Comparison of ENCODE assay signal across 21 cellular contexts in the genomic region with DNA sequence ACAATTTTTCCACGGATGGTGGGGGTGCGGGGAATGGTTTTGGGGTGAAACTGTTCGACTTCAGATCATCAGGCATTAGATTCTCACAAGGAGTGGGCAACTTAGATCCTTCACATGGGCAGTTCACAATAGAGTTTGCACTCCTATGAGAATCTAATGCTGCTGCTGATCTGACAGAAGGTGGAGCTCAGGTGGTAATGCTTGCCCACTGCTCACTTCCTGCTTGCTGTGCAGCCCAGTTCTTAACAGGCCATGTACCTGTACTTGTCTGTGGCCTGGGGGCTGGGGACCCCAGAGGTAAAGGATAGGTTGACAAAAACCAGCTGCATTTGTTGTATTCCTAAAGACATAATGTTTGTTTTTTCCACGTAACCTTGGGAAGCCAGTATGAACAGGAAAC.
"Had no signal": no experiment of that assay in that cellular context is flagged by ENCODE, and none has a peak within 500 bp of the region (broad histone marks: within the 10 kb centered on the region; RNA-seq: fewer than 3 reads in every experiment).

No MANE protein-coding gene starts in this region.

- H3K9me3 ChIP-seq: esophagus muscularis mucosa, gastroesophageal sphincter, heart left ventricle, tibial nerve had no signal

- DNase-seq: activated CD4-positive, alpha-beta T cell treated with anti-CD3 and anti-CD28 coated beads for 36 hours; activated CD8-positive, alpha-beta memory T cell treated with anti-CD3 and anti-CD28 coated beads for 24 hours; activated CD8-positive, alpha-beta memory T cell treated with anti-CD3 and anti-CD28 coated beads, Interleukin-2, amount 50 U/mL, for 48 hours; activated gamma-delta T cell treated with Interleukin-2 at 50 U/mL for 16 hours; amniotic stem cell; effector memory CD4-positive, alpha-beta T cell; heart left ventricle; kidney; midbrain; stimulated activated CD4-positive, alpha-beta T cell treated with anti-CD3 and anti-CD28 coated beads, Interleukin-2, amount 100 ng/mL, for 24 hours; stimulated activated naive CD8-positive, alpha-beta T cell treated with anti-CD3 and anti-CD28 coated beads, Interleukin-15, Interleukin-2, amounts not matched to agents 100 U/mL and 50 U/mL, for 24 hours; substantia nigra had no signal

- H3K27me3 Mint-ChIP-seq: activated CD4-positive, alpha-beta T cell treated with anti-CD3 and anti-CD28 coated beads for 36 hours; dendritic cell treated with granulocyte-macrophage colony-stimulating factor and Interleukin-4, amounts not matched to agents 40 ng/mL and 50 ng/mL, for 4 days had no signal

- H3K27me3 ChIP-seq: esophagus muscularis mucosa, gastroesophageal sphincter, heart left ventricle, tibial nerve had no signal

- H3K9me3 Mint-ChIP-seq: dendritic cell treated with granulocyte-macrophage colony-stimulating factor and Interleukin-4, amounts not matched to agents 40 ng/mL and 50 ng/mL, for 4 days; neural crest cell had no signal

- H3K27ac ChIP-seq: esophagus muscularis mucosa, gastroesophageal sphincter, heart left ventricle, tibial nerve had no signal

- H3K4me3 ChIP-seq: esophagus muscularis mucosa, gastroesophageal sphincter, heart left ventricle, lung, tibial nerve had no signal

- ATAC-seq: activated CD4-positive, alpha-beta T cell treated with anti-CD3 and anti-CD28 coated beads for 36 hours; gastroesophageal sphincter; heart left ventricle; left lobe of liver; stimulated activated naive CD8-positive, alpha-beta T cell treated with anti-CD3 and anti-CD28 coated beads, Interleukin-15, Interleukin-2, amounts not matched to agents 100 U/mL and 50 U/mL, for 24 hours; WTC11 had no signal

- H3K27ac Mint-ChIP-seq: dendritic cell treated with granulocyte-macrophage colony-stimulating factor and Interleukin-4, amounts not matched to agents 40 ng/mL and 50 ng/mL, for 4 days; T-helper 2 cell treated with Interferon-gamma antibody and Interleukin-4, amounts not matched to agents 5 μg/mL and 100 μg/mL, for 36 hours; WTC11 had no signal

- H3K4me3 Mint-ChIP-seq: activated CD4-positive, alpha-beta T cell treated with anti-CD3 and anti-CD28 coated beads for 36 hours; dendritic cell treated with granulocyte-macrophage colony-stimulating factor and Interleukin-4, amounts not matched to agents 40 ng/mL and 50 ng/mL, for 4 days; neural crest cell; T-helper 2 cell treated with Interferon-gamma antibody and Interleukin-4, amounts not matched to agents 5 μg/mL and 100 μg/mL, for 36 hours; WTC11 had no signal
